12 cellular contexts compared by ENCODE assay signal in the genomic region with DNA sequence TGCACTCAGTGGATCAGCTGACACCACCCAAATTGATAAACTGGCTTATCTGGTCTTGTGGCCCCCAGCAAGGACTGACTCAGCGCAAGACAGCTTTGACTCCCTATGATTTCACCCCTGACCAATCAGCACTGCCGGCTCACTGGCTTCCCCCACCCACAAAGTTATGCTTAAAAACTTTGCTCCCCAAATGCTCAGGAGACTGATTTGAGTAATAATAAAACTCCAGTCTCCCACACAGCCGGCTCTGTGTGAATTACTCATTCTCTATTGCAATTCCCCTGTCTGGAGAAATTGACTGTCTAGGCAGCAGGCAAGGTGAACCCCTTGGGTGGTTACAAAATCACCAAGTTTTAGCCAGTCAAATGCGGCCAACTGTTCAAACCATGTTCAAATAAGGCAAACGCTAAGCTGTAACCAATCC. TPM values are rescaled to one million over a fixed set of nuclear protein-coding genes. Genes with fewer than 3 reads are reported as not detected.
DNase-seq lines count a peak whose midpoint lies in the region; ATAC-seq and TF ChIP-seq lines count a peak whose summit lies in the region.
"Had no signal": no experiment of that assay in that cellular context is flagged by ENCODE, and none has a peak within 500 bp of the region (broad histone marks: within the 10 kb centered on the region; RNA-seq: fewer than 3 reads in every experiment).

No MANE protein-coding gene starts in this region.

- H3K36me3 Mint-ChIP-seq in stimulated activated effector memory CD8-positive, alpha-beta T cell treated with anti-CD3 and anti-CD28 coated beads, Interleukin-12 subunit alpha, Interleukin-12 subunit beta, amount 100 ng/mL, for 72 hours, result no peaks in the 10 kb centered on the region

- intact Hi-C loops in left ventricle myocardium inferior (cut with micrococcal nuclease), result no loop called here

- peaks cover 7% of the 10 kb centered on the region for H3K4me1 Mint-ChIP-seq in stimulated activated effector memory CD8-positive, alpha-beta T cell treated with anti-CD3 and anti-CD28 coated beads, Interleukin-12 subunit alpha, Interleukin-12 subunit beta, amount 100 ng/mL, for 72 hours

- H3K27ac Mint-ChIP-seq in stimulated activated effector memory CD8-positive, alpha-beta T cell treated with anti-CD3 and anti-CD28 coated beads, Interleukin-12 subunit alpha, Interleukin-12 subunit beta, amount 100 ng/mL, for 72 hours, result no peak overlapping the region

- no peak overlapping the region for H3K27ac ChIP-seq in left ventricle myocardium inferior (replicated peaks)
- H3K27ac ChIP-seq: spleen had no signal

- H3K4me1 ChIP-seq in left ventricle myocardium inferior, result no peaks in the 10 kb centered on the region
- H3K4me1 ChIP-seq: spleen had no signal

- no peak for TF ChIP-seq CTCF in fibroblast of mammary gland (conservative IDR thresholded peaks at IDR 0.05; ENCODE audit: control insufficient read depth, insufficient read depth, low read depth, low read length)
- TF ChIP-seq CTCF in left ventricle myocardium inferior (IDR thresholded peaks at IDR 0.05; ENCODE audit: borderline replicate concordance), result no peak

- no peaks in the 10 kb centered on the region for H3K9me3 ChIP-seq in left ventricle myocardium inferior (replicated peaks)

- no peaks in the 10 kb centered on the region for H3K27me3 ChIP-seq in left ventricle myocardium inferior (ENCODE audit: low read depth)
- H3K27me3 ChIP-seq: spleen had no signal

- peaks cover 3% of the 10 kb centered on the region for H3K9me3 Mint-ChIP-seq in stimulated activated effector memory CD8-positive, alpha-beta T cell treated with anti-CD3 and anti-CD28 coated beads, Interleukin-12 subunit alpha, Interleukin-12 subunit beta, amount 100 ng/mL, for 72 hours

- peak; percentile 95 for ATAC-seq in stimulated activated effector memory CD8-positive, alpha-beta T cell treated with anti-CD3 and anti-CD28 coated beads, Interleukin-12 subunit alpha, Interleukin-12 subunit beta, amount 100 ng/mL, for 72 hours
- no peak for ATAC-seq in GM21367 (IDR thresholded peaks at IDR 0.05; ENCODE audit: unreplicated experiment)

- DNase-seq in activated CD8-positive, alpha-beta memory T cell treated with anti-CD3 and anti-CD28 coated beads, Interleukin-2, amount 50 U/mL, for 24 hours (ENCODE audit: extremely low read depth), result peak; percentile 12
- DNase-seq in activated CD8-positive, alpha-beta memory T cell treated with anti-CD3 and anti-CD28 coated beads, Interleukin-2, amount 50 U/mL, for 4 hours, result no peak
- peak; percentile 2 for DNase-seq in HT1080 (ENCODE audit: low read depth)
- peak; percentile 59 for DNase-seq in fibroblast of mammary gland (ENCODE audit: low read depth)
- peak; percentile 10 to 71 for DNase-seq in stimulated activated effector memory CD8-positive, alpha-beta T cell treated with anti-CD3 and anti-CD28 coated beads, Interleukin-12 subunit alpha, Interleukin-12 subunit beta, amount 100 ng/mL, for 72 hours (ENCODE audit: low spot score in 2 of 2)
- no peak for DNase-seq in COLO829 (ENCODE audit: low spot score)
- DNase-seq in left ventricle myocardium inferior, result no peak
- DNase-seq: GDM1, NCI-H1092 treated with DMSO at 0.1 percent for 48 hours, spleen, SW 1271 had no signal

- H3K4me3 ChIP-seq in fibroblast of mammary gland (ENCODE audit: control insufficient read depth, low read depth, low read length), result no peak overlapping the region
- H3K4me3 ChIP-seq in left ventricle myocardium inferior, result no peak overlapping the region
- H3K4me3 ChIP-seq: spleen had no signal

- no peak overlapping the region for H3K4me3 Mint-ChIP-seq in stimulated activated effector memory CD8-positive, alpha-beta T cell treated with anti-CD3 and anti-CD28 coated beads, Interleukin-12 subunit alpha, Interleukin-12 subunit beta, amount 100 ng/mL, for 72 hours

- H3K36me3 ChIP-seq in left ventricle myocardium inferior, result no peaks in the 10 kb centered on the region
- H3K36me3 ChIP-seq: spleen had no signal

RNA-seq across cellular contexts. Expression of gene SLC22A2, which starts 32.5 kb away (rescaled TPM):
- total RNA-seq in HT1080 (2014; rRNA removed; shearing (Covaris generic)), result not detected in 2 replicates
- not detected in 2 replicates for polyA plus RNA-seq in HT1080 (2015; cell fraction: cytosol; rRNA removed)
- not detected in 2 replicates for polyA plus RNA-seq in HT1080 (2015; cell fraction: nucleus; rRNA removed)
- total RNA-seq in left ventricle myocardium inferior, result not detected
- total RNA-seq: spleen had no signal
- polyA plus RNA-seq: spleen had no signal

Comparison
In these comparisons a context has a peak if more than half of its experiments do, and no peak if none do; other contexts are left out.
1. DNase-seq: peak in activated CD8-positive, alpha-beta memory T cell treated with anti-CD3 and anti-CD28 coated beads, Interleukin-2, amount 50 U/mL, for 24 hours (single experiment), HT1080 (single experiment), fibroblast of mammary gland (single experiment) and stimulated activated effector memory CD8-positive, alpha-beta T cell treated with anti-CD3 and anti-CD28 coated beads, Interleukin-12 subunit alpha, Interleukin-12 subunit beta, amount 100 ng/mL, for 72 hours (2 of 2); none in activated CD8-positive, alpha-beta memory T cell treated with anti-CD3 and anti-CD28 coated beads, Interleukin-2, amount 50 U/mL, for 4 hours (single experiment), COLO829 (single experiment) and left ventricle myocardium inferior (single experiment).